In genomic region chr6:99605074-99605726, GRCh38 we compare ENCODE assay signal across 1 cellular context.
TF ChIP-seq lines count a peak whose summit lies in the region.

No MANE protein-coding gene starts in this region.

TF ChIP-seq in H1, 55 proteins besides CTCF, POLR2A, EP300 and RAD21:
- TF ChIP-seq SUZ12 (IDR thresholded peaks at IDR 0.05; ENCODE audit: low read length) (peak; percentile 91), RNF2 (IDR thresholded peaks at IDR 0.05; ENCODE audit: borderline replicate concordance, low read depth, low read length, missing control alignments, poor library complexity, severe bottlenecking) (peak; percentile 81), EZH2 (IDR thresholded peaks at IDR 0.05; ENCODE audit: low read depth, low read length, severe bottlenecking) (peak; percentile 68), BCL11A (IDR thresholded peaks at IDR 0.05; ENCODE audit: low read depth in 2 of 2, low read length in 2 of 2) (no peak), MAFK (IDR thresholded peaks at IDR 0.05; ENCODE audit: low read depth, low read length) (peak; percentile 17; the same call in 1 of the 2 replicates), CREB1 (IDR thresholded peaks at IDR 0.05) (no peak; the same call in 1 of the 2 replicates), BACH1 (IDR thresholded peaks at IDR 0.05; ENCODE audit: low read length) (peak; percentile 42; the same call in 1 of the 2 replicates), KDM1A (IDR thresholded peaks at IDR 0.05; ENCODE audit: borderline replicate concordance, low read length) (peak; percentile 89; the same call in 1 of the 2 replicates), TAF1 (IDR thresholded peaks at IDR 0.05; ENCODE audit: low read depth, low read length) (no peak)
